ENCODE assay signal across 12 cellular contexts in genomic region chrX:139967300-139967699, GRCh38. TPM values are rescaled to one million over a fixed set of nuclear protein-coding genes. Genes with fewer than 3 reads are reported as not detected.
DNase-seq lines count a peak whose midpoint lies in the region; ATAC-seq and TF ChIP-seq lines count a peak whose summit lies in the region.
"Had no signal": no experiment of that assay in that cellular context is flagged by ENCODE, and none has a peak within 500 bp of the region (broad histone marks: within the 10 kb centered on the region; RNA-seq: fewer than 3 reads in every experiment).

No MANE protein-coding gene starts in this region.

- H3K9me3 Mint-ChIP-seq in endodermal cell = peaks cover 6% of the 10 kb centered on the region
- no peaks in the 10 kb centered on the region for H3K9me3 Mint-ChIP-seq in activated CD4-positive, alpha-beta T cell treated with anti-CD3 and anti-CD28 coated beads, Interleukin-2, amount 10 ng/mL, durations not matched to agents 7 days and 5 days

- no peak overlapping the region for H3K9ac ChIP-seq in endodermal cell (ENCODE audit: extremely low read depth, low read length, poor library complexity, severe bottlenecking)

- peaks cover 11% of the 10 kb centered on the region for H3K4me1 Mint-ChIP-seq in endodermal cell
- no peaks in the 10 kb centered on the region for H3K4me1 Mint-ChIP-seq in activated CD4-positive, alpha-beta T cell treated with anti-CD3 and anti-CD28 coated beads, Interleukin-2, amount 10 ng/mL, durations not matched to agents 7 days and 5 days

- CTCF ChIA-PET in GM10248 (lab: Yijun Ruan, JAX) = interaction anchor here (1.2 kb wide), 1 partner anchor 31 kb away, joined by 3 read pairs; no protein-coding TSS in a partner anchor
- CTCF ChIA-PET in activated CD4-positive, alpha-beta T cell treated with anti-CD3 and anti-CD28 coated beads, Interleukin-2, amount 10 ng/mL, durations not matched to agents 7 days and 5 days (lab: Charles Lee) = interaction anchor here (0.8 kb wide), 1 partner anchor 25 kb away, joined by 3 read pairs; no protein-coding TSS in a partner anchor

- peak; percentile 20 for TF ChIP-seq CTCF in GM10248 (IDR thresholded peaks at IDR 0.05; ENCODE audit: control extremely low read depth, extremely low read depth, low read depth, missing control alignments)
- TF ChIP-seq CTCF in endodermal cell (conservative IDR thresholded peaks at IDR 0.05) = peak; percentile 83

- H3K9me3 ChIP-seq in endodermal cell (ENCODE audit: control insufficient read depth, low read length) = no peaks in the 10 kb centered on the region

- ATAC-seq in GM18517 (IDR thresholded peaks at IDR 0.05; ENCODE audit: unreplicated experiment) = no peak

- H3K4me3 ChIP-seq in endodermal cell (ENCODE audit: low read length) = no peak overlapping the region

- POLR2A ChIA-PET in GM10248 (lab: Yijun Ruan, JAX) = no interaction called here
- POLR2A ChIA-PET in activated CD4-positive, alpha-beta T cell treated with anti-CD3 and anti-CD28 coated beads, Interleukin-2, amount 10 ng/mL, durations not matched to agents 7 days and 5 days (lab: Charles Lee) = no interaction called here

- 72% methylated on average over 3 of the region's 4 CpGs; no CpG with 5 or more reads in 1 of the 2 experiments for WGBS in endodermal cell (ENCODE audit: insufficient coverage in 1 of 2, insufficient read length in 1 of 2), 2 experiments

- no peaks in the 10 kb centered on the region for H3K4me1 ChIP-seq in endodermal cell (ENCODE audit: control insufficient read depth, insufficient read depth, low read length)

- no peak overlapping the region for H3K27ac ChIP-seq in endodermal cell (ENCODE audit: low read depth, low read length)

- no peak overlapping the region for H3K27ac Mint-ChIP-seq in endodermal cell
- no peak overlapping the region for H3K27ac Mint-ChIP-seq in activated CD4-positive, alpha-beta T cell treated with anti-CD3 and anti-CD28 coated beads, Interleukin-2, amount 10 ng/mL, durations not matched to agents 7 days and 5 days

- H3K36me3 ChIP-seq in endodermal cell (ENCODE audit: control insufficient read depth, insufficient read depth, low read length) = no peaks in the 10 kb centered on the region

- peaks cover 31% of the 10 kb centered on the region for H3K27me3 Mint-ChIP-seq in endodermal cell (ENCODE audit: insufficient read depth)
- H3K27me3 Mint-ChIP-seq in activated CD4-positive, alpha-beta T cell treated with anti-CD3 and anti-CD28 coated beads, Interleukin-2, amount 10 ng/mL, durations not matched to agents 7 days and 5 days = peaks cover 8% of the 10 kb centered on the region

- no peak overlapping the region for H3K4me3 Mint-ChIP-seq in endodermal cell
- no peak overlapping the region for H3K4me3 Mint-ChIP-seq in activated CD4-positive, alpha-beta T cell treated with anti-CD3 and anti-CD28 coated beads, Interleukin-2, amount 10 ng/mL, durations not matched to agents 7 days and 5 days

- DNase-seq in A172 (ENCODE audit: low spot score) (peak; percentile 0), GM10248 (ENCODE audit: extremely low spot score) (peak; percentile 22), M059J (ENCODE audit: low read depth) (peak; percentile 15), endodermal cell (peak; percentile 56), AG08396 (ENCODE audit: low spot score) (no peak), foreskin melanocyte (no peak)
- DNase-seq in activated CD4-positive, alpha-beta T cell treated with anti-CD3 and anti-CD28 coated beads, Interleukin-2, amount 10 ng/mL, durations not matched to agents 7 days and 5 days = no peak
- DNase-seq: aorta, DMS79 treated with DMSO at 0.1 percent for 48 hours, hypothalamus, occipital lobe had no signal

- H3K27me3 ChIP-seq in endodermal cell (ENCODE audit: control insufficient read depth, insufficient read depth, low read length, poor library complexity, severe bottlenecking) = no peaks in the 10 kb centered on the region

- H3K36me3 Mint-ChIP-seq in endodermal cell (ENCODE audit: low read depth) = no peaks in the 10 kb centered on the region
- H3K36me3 Mint-ChIP-seq in activated CD4-positive, alpha-beta T cell treated with anti-CD3 and anti-CD28 coated beads, Interleukin-2, amount 10 ng/mL, durations not matched to agents 7 days and 5 days (ENCODE audit: low read depth) = no peaks in the 10 kb centered on the region

RNA-seq across cellular contexts. Expression of gene CXorf66, which starts 2.0 kb away (rescaled TPM):
- not detected in 2 replicates for total RNA-seq in A172 (2014; rRNA removed; shearing (Covaris generic))
- total RNA-seq in M059J (2014; rRNA removed; shearing (Covaris generic)) = not detected in 2 replicates
- total RNA-seq in endodermal cell = not detected
- not detected for polyA plus RNA-seq in endodermal cell (2013, experiment 1 of 2)
- not detected for polyA plus RNA-seq in endodermal cell (2013, experiment 2 of 2)
- total RNA-seq in activated CD4-positive, alpha-beta T cell treated with anti-CD3 and anti-CD28 coated beads, Interleukin-2, amount 10 ng/mL, durations not matched to agents 7 days and 5 days = not detected
- total RNA-seq: aorta, occipital lobe had no signal
- polyA plus RNA-seq: aorta had no signal

RNA-seq across cellular contexts. Expression of gene ATP11C, which starts 34.4 kb away (rescaled TPM):
- 33.3 and 36.5 TPM in 2 replicates for total RNA-seq in A172 (2014; rRNA removed; shearing (Covaris generic))
- total RNA-seq in M059J (2014; rRNA removed; shearing (Covaris generic)) = 41.0 and 46.3 TPM in 2 replicates
- total RNA-seq in endodermal cell = 100 to 1,000 TPM in 1 of 2 donors, 10 to 100 TPM in 1; 62.9 to 114 TPM
- 23.5 TPM for polyA plus RNA-seq in endodermal cell (2013, experiment 1 of 2)
- 21.6 TPM for polyA plus RNA-seq in endodermal cell (2013, experiment 2 of 2)
- 10 to 100 TPM; 13.8 to 15.4 TPM for total RNA-seq in activated CD4-positive, alpha-beta T cell treated with anti-CD3 and anti-CD28 coated beads, Interleukin-2, amount 10 ng/mL, durations not matched to agents 7 days and 5 days

Comparison
In these comparisons a context has a peak if more than half of its experiments do, and no peak if none do; other contexts are left out.
1. DNase-seq: peak in A172 (single experiment), GM10248 (single experiment), M059J (single experiment) and endodermal cell (single experiment); none in AG08396 (single experiment), activated CD4-positive, alpha-beta T cell treated with anti-CD3 and anti-CD28 coated beads, Interleukin-2, amount 10 ng/mL, durations not matched to agents 7 days and 5 days (single experiment) and foreskin melanocyte (single experiment).